Comparison of ENCODE assay signal across 10 cellular contexts in the genomic region with DNA sequence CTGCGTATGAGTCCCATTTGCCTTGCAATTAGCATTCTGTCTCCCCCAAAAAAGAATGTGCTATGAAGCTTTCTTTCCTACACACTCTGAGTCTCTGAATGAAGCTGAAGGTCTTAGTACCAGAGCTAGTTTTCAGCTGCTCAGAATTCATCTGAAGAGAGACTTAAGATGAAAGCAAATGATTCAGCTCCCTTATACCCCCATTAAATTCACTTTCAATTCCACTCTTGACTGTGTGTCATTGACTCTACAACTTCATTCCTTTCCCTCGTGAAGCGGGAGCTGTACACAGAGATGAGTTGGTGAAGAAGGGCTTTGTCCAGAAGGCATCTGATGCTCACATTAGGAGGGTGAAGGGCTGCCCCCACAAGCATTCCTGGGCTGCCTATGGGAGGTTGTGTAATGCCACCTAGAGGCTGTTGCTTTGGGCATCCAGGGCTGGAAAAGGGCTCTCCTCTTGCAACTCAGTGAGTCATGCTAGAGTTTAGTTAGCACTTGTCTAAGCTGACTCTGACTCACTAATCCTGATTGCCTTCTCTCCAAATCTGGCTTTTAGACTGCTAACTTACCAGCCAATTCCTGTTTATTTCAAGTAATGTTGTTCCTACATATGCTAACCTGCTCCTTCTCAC. TPM values are rescaled to one million over a fixed set of nuclear protein-coding genes. Genes with fewer than 3 reads are reported as not detected.
DNase-seq lines count a peak whose midpoint lies in the region; TF ChIP-seq lines count a peak whose summit lies in the region.
"Had no signal": no experiment of that assay in that cellular context is flagged by ENCODE, and none has a peak within 500 bp of the region (broad histone marks: within the 10 kb centered on the region; RNA-seq: fewer than 3 reads in every experiment).

No MANE protein-coding gene starts in this region.

- peak; percentile 3 for TF ChIP-seq CTCF in fibroblast of the aortic adventitia (IDR thresholded peaks at IDR 0.05; ENCODE audit: insufficient read depth, low read length)

- DNase-seq in NK-92 treated with Interleukin-12 subunit alpha and Interleukin-12 subunit beta, amount 100 ng/mL, for 24 hours (lab: John Stamatoyannopoulos, UW): peak; percentile 28
- DNase-seq in NK-92 (lab: John Stamatoyannopoulos, UW; ENCODE audit: unreplicated experiment): no peak
- DNase-seq in OCI-M1 (lab: John Stamatoyannopoulos, UW): peak; percentile 66
- DNase-seq in fibroblast of the aortic adventitia (ENCODE audit: low read depth): peak; percentile 43
- peak in 25 of 49 donors; percentile 1 to 32 (median 10) for DNase-seq in substantia nigra (lab: John Stamatoyannopoulos, UW)
- no peak for DNase-seq in mesenteric fat pad (ENCODE audit: low spot score)
- no peak for DNase-seq in DMS153 treated with DMSO at 0.1 percent for 48 hours (lab: John Stamatoyannopoulos, UW; ENCODE audit: unreplicated experiment)
- no peak for DNase-seq in NCI-H1436 (lab: John Stamatoyannopoulos, UW)
- DNase-seq: CD4-positive, CD25-positive, alpha-beta regulatory T cell had no signal

- no peak overlapping the region for H3K4me3 ChIP-seq in fibroblast of the aortic adventitia (ENCODE audit: low read depth, low read length)

- no peak overlapping the region for H3K27ac ChIP-seq in substantia nigra (ENCODE audit: low read depth, low read length, poor library complexity, severe bottlenecking)
- H3K27ac ChIP-seq: neutrophil had no signal

RNA-seq across cellular contexts. Expression of gene SPRR1B, which starts 1.8 kb away (rescaled TPM):
- total RNA-seq in fibroblast of the aortic adventitia (ENCODE audit: low replicate concordance) (not detected in 2 replicates), mesenteric fat pad (not detected)
- total RNA-seq: CD4-positive, CD25-positive, alpha-beta regulatory T cell had no signal

RNA-seq across cellular contexts. Expression of gene SPRR2D, which starts 8.1 kb away (rescaled TPM):
- total RNA-seq in fibroblast of the aortic adventitia (ENCODE audit: low replicate concordance) (not detected in 2 replicates), mesenteric fat pad (not detected)
- total RNA-seq: CD4-positive, CD25-positive, alpha-beta regulatory T cell had no signal

RNA-seq across cellular contexts. Expression of gene SPRR2A, which starts 24.5 kb away (rescaled TPM):
- not detected in 2 replicates for total RNA-seq in fibroblast of the aortic adventitia (ENCODE audit: low replicate concordance)
- total RNA-seq in mesenteric fat pad: not detected
- total RNA-seq: CD4-positive, CD25-positive, alpha-beta regulatory T cell had no signal

RNA-seq across cellular contexts. Expression of gene SPRR3, which starts 31.2 kb away (rescaled TPM):
- total RNA-seq in fibroblast of the aortic adventitia (ENCODE audit: low replicate concordance) (not detected in 2 replicates), mesenteric fat pad (not detected)
- total RNA-seq: CD4-positive, CD25-positive, alpha-beta regulatory T cell had no signal

RNA-seq across cellular contexts. Expression of gene SPRR2B, which starts 38.6 kb away (rescaled TPM):
- total RNA-seq in fibroblast of the aortic adventitia (ENCODE audit: low replicate concordance): not detected in 2 replicates
- total RNA-seq in mesenteric fat pad: not detected
- total RNA-seq: CD4-positive, CD25-positive, alpha-beta regulatory T cell had no signal

Comparison
In these comparisons a context has a peak if more than half of its experiments do, and no peak if none do; other contexts are left out.
1. DNase-seq: peak in NK-92 treated with Interleukin-12 subunit alpha and Interleukin-12 subunit beta, amount 100 ng/mL, for 24 hours (single experiment), OCI-M1 (single experiment), fibroblast of the aortic adventitia (single experiment) and substantia nigra (25 of 49); none in NK-92 (single experiment), mesenteric fat pad (single experiment), DMS153 treated with DMSO at 0.1 percent for 48 hours (single experiment) and NCI-H1436 (single experiment).